ENCODE assay signal across 23 cellular contexts in the genomic region with DNA sequence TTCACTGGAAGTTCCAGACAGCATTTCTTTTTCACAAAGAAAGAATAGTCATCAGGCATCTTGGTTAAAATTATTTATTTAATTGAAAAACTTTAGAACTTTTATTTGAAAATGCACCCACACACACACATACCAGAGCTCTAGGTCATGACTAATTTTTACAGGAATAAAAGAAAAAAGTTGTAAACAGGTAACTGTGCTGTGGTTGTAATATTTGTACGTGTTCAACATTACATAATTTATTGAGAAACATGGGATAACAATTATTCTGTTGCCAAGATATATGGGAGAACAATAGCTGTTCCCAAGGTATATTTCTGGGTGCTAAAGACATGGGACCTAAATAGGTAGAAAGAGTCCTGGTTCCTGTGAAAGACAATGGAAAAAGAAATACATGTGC.
DNase-seq lines count a peak whose midpoint lies in the region; ATAC-seq, FAIRE-seq and TF ChIP-seq lines count a peak whose summit lies in the region.
"Had no signal": no experiment of that assay in that cellular context is flagged by ENCODE, and none has a peak within 500 bp of the region (broad histone marks: within the 10 kb centered on the region; RNA-seq: fewer than 3 reads in every experiment).

No MANE protein-coding gene starts in this region.

- no peak overlapping the region for H3K4me2 ChIP-seq in astrocyte (ENCODE audit: low read length)
- H3K4me2 ChIP-seq: A549, GM23338 had no signal

- no peak overlapping the region for H3K9ac ChIP-seq in astrocyte (ENCODE audit: low read length)
- H3K9ac ChIP-seq: BLaER1 treated with 17β-estradiol and CSF1 and Interleukin-3, amounts not matched to agents 10 nM and 100 nM had no signal

- DNase-seq in D721Med (ENCODE audit: insufficient read length, low spot score) (no peak), astrocyte (ENCODE audit: low read depth) (peak; percentile 44), iris pigment epithelial cell (ENCODE audit: low read depth) (peak; percentile 59), HUDEP-2 (lab: John Stamatoyannopoulos, UW; ENCODE audit: unreplicated experiment in 76 of 76) (no peak), sigmoid colon (no peak)
- DNase-seq in stimulated activated naive CD8-positive, alpha-beta T cell treated with anti-CD3 and anti-CD28 coated beads, Interleukin-15, Interleukin-2, amounts not matched to agents 100 U/mL and 50 U/mL, for 24 hours: no peak
- DNase-seq: 8988T; ACHN; AML-193; BE2C; CD4-positive, alpha-beta T cell; CD8-positive, alpha-beta memory T cell; DMS53; DMS79 treated with DMSO at 0.1 percent for 48 hours; GF-D8; H9; HFFc6 had no signal

- no peaks in the 10 kb centered on the region for H3K79me2 ChIP-seq in astrocyte (ENCODE audit: insufficient read depth, low read length)

- no peak for TF ChIP-seq CTCF in D721Med (IDR thresholded peaks at IDR 0.05; ENCODE audit: insufficient read depth, missing control alignments)
- no peak for TF ChIP-seq CTCF in astrocyte (IDR thresholded peaks at IDR 0.05; ENCODE audit: insufficient read depth, low read depth, low read length)
- no peak for TF ChIP-seq CTCF in sigmoid colon (IDR thresholded peaks at IDR 0.05)

- H4K20me1 ChIP-seq in astrocyte (ENCODE audit: insufficient read depth, low read length): no peaks in the 10 kb centered on the region
- H4K20me1 ChIP-seq: BLaER1 treated with 17β-estradiol and CSF1 and Interleukin-3, amounts not matched to agents 10 nM and 100 nM had no signal

- H3K4me3 ChIP-seq in astrocyte (ENCODE audit: insufficient read depth, low read depth, low read length) (no peak overlapping the region), sigmoid colon (no peak overlapping the region)
- H3K4me3 ChIP-seq: A549; BLaER1 treated with 17β-estradiol and CSF1 and Interleukin-3, amounts not matched to agents 10 nM and 100 nM; GM23338 had no signal

- TF ChIP-seq POLR2A in sigmoid colon (IDR thresholded peaks at IDR 0.05): no peak

- H3K9me3 Mint-ChIP-seq in astrocyte (ENCODE audit: unreplicated experiment): no peaks in the 10 kb centered on the region
- H3K9me3 Mint-ChIP-seq: CD14-positive monocyte, GM23338, H9 had no signal

- no peaks in the 10 kb centered on the region for H3K27me3 ChIP-seq in astrocyte (ENCODE audit: insufficient read depth, low read length)
- H3K27me3 ChIP-seq in sigmoid colon: no peaks in the 10 kb centered on the region
- H3K27me3 ChIP-seq: BE2C; BLaER1 treated with 17β-estradiol and CSF1 and Interleukin-3, amounts not matched to agents 10 nM and 100 nM had no signal

- no peak overlapping the region for H2AFZ ChIP-seq in astrocyte (ENCODE audit: low read depth, low read length)

- FAIRE-seq in D721Med (lab: Jason Lieb, UNC) (peak; percentile 48), astrocyte (lab: Jason Lieb, UNC) (no peak)
- FAIRE-seq: A549, GM12891, GM18507 had no signal

- H3K27ac ChIP-seq in astrocyte (ENCODE audit: low read depth, low read length) (no peak overlapping the region), sigmoid colon (no peak overlapping the region)
- H3K27ac ChIP-seq: A549; BLaER1 treated with 17β-estradiol and CSF1 and Interleukin-3, amounts not matched to agents 10 nM and 100 nM had no signal

- ATAC-seq in stimulated activated naive CD8-positive, alpha-beta T cell treated with anti-CD3 and anti-CD28 coated beads, Interleukin-15, Interleukin-2, amounts not matched to agents 100 U/mL and 50 U/mL, for 24 hours: no peak
- ATAC-seq: A549, GM23338 had no signal

- H3K27ac Mint-ChIP-seq in astrocyte (ENCODE audit: unreplicated experiment): no peak overlapping the region
- H3K27ac Mint-ChIP-seq: CD14-positive monocyte; CD4-positive, alpha-beta T cell; CD8-positive, alpha-beta memory T cell; GM23338; H9; HFFc6 had no signal

- H3K9me3 ChIP-seq in astrocyte (ENCODE audit: insufficient read depth, low read depth, low read length): no peaks in the 10 kb centered on the region
- no peaks in the 10 kb centered on the region for H3K9me3 ChIP-seq in sigmoid colon
- H3K9me3 ChIP-seq: A549; BE2C; BLaER1 treated with 17β-estradiol and CSF1 and Interleukin-3, amounts not matched to agents 10 nM and 100 nM had no signal

- H3K27me3 Mint-ChIP-seq in astrocyte (ENCODE audit: low read depth, unreplicated experiment): no peaks in the 10 kb centered on the region
- H3K27me3 Mint-ChIP-seq: CD4-positive, alpha-beta T cell; CD8-positive, alpha-beta memory T cell had no signal

- no peaks in the 10 kb centered on the region for H3K36me3 ChIP-seq in astrocyte (ENCODE audit: insufficient read depth, low read length)
- H3K36me3 ChIP-seq in sigmoid colon: no peaks in the 10 kb centered on the region
- H3K36me3 ChIP-seq: BE2C; BLaER1 treated with 17β-estradiol and CSF1 and Interleukin-3, amounts not matched to agents 10 nM and 100 nM had no signal

- H3K4me1 ChIP-seq in astrocyte (ENCODE audit: insufficient read depth, low read length) (peaks cover 3% of the 10 kb centered on the region), sigmoid colon (no peaks in the 10 kb centered on the region)
- H3K4me1 ChIP-seq: A549, BE2C had no signal

- intact Hi-C loops in sigmoid colon (cut with DNase I): no loop called here

- no peaks in the 10 kb centered on the region for H3K36me3 Mint-ChIP-seq in astrocyte (ENCODE audit: low read depth, unreplicated experiment)
- H3K36me3 Mint-ChIP-seq: CD14-positive monocyte; CD8-positive, alpha-beta memory T cell had no signal

- TF ChIP-seq EP300 in sigmoid colon (IDR thresholded peaks at IDR 0.05): no peak

- 70 to 74% methylated on average over 1 of the region's 1 CpG for WGBS in sigmoid colon, 2 donors

- no peak overlapping the region for H3K4me3 Mint-ChIP-seq in astrocyte (ENCODE audit: unreplicated experiment)
- H3K4me3 Mint-ChIP-seq: CD14-positive monocyte; CD4-positive, alpha-beta T cell; CD8-positive, alpha-beta memory T cell; GM23338; H9; HFFc6 had no signal

- H3K4me1 Mint-ChIP-seq in astrocyte (ENCODE audit: low read depth, unreplicated experiment): no peaks in the 10 kb centered on the region
- H3K4me1 Mint-ChIP-seq: CD14-positive monocyte; CD8-positive, alpha-beta memory T cell had no signal

Comparison
In these comparisons a context has a peak if more than half of its experiments do, and no peak if none do; other contexts are left out.
1. DNase-seq: peak in astrocyte (single experiment) and iris pigment epithelial cell (single experiment); none in D721Med (single experiment), stimulated activated naive CD8-positive, alpha-beta T cell treated with anti-CD3 and anti-CD28 coated beads, Interleukin-15, Interleukin-2, amounts not matched to agents 100 U/mL and 50 U/mL, for 24 hours (single experiment), HUDEP-2 (0 of 76) and sigmoid colon (single experiment).